11 cellular contexts compared by ENCODE assay signal in genomic region chr14:39912192-39913100, GRCh38.
DNase-seq lines count a peak whose midpoint lies in the region; ATAC-seq and TF ChIP-seq lines count a peak whose summit lies in the region.
"Had no signal": no experiment of that assay in that cellular context is flagged by ENCODE, and none has a peak within 500 bp of the region (broad histone marks: within the 10 kb centered on the region; RNA-seq: fewer than 3 reads in every experiment).

No MANE protein-coding gene starts in this region.

- H3K36me3 Mint-ChIP-seq in activated T-helper 1 cell treated with anti-CD3 and anti-CD28 coated beads, Interleukin-12 subunit alpha, Interleukin-12 subunit beta, Interleukin-2, Interleukin-4 antibody, amounts not matched to agents 30 ng/mL and 10 ng/mL and 1 ng/mL, durations not matched to agents 14 hours and 24 hours and 36 hours (ENCODE audit: low read depth): no peaks in the 10 kb centered on the region

- H3K27me3 Mint-ChIP-seq in activated T-helper 1 cell treated with anti-CD3 and anti-CD28 coated beads, Interleukin-12 subunit alpha, Interleukin-12 subunit beta, Interleukin-2, Interleukin-4 antibody, amounts not matched to agents 30 ng/mL and 10 ng/mL and 1 ng/mL, durations not matched to agents 14 hours and 24 hours and 36 hours (ENCODE audit: insufficient read depth): no peaks in the 10 kb centered on the region

- no peak overlapping the region for H3K4me3 Mint-ChIP-seq in activated T-helper 1 cell treated with anti-CD3 and anti-CD28 coated beads, Interleukin-12 subunit alpha, Interleukin-12 subunit beta, Interleukin-2, Interleukin-4 antibody, amounts not matched to agents 30 ng/mL and 10 ng/mL and 1 ng/mL, durations not matched to agents 14 hours and 24 hours and 36 hours

- H3K4me3 ChIP-seq in OCI-LY3 (ENCODE audit: low read length): peak overlapping the region; percentile 59

- no peak for DNase-seq in activated T-helper 1 cell treated with anti-CD3 and anti-CD28 coated beads, Interleukin-12 subunit alpha, Interleukin-12 subunit beta, Interleukin-2, Interleukin-4 antibody, amounts not matched to agents 30 ng/mL and 10 ng/mL and 1 ng/mL, durations not matched to agents 14 hours and 24 hours and 36 hours (ENCODE audit: low spot score)
- DNase-seq in cerebellum (ENCODE audit: low spot score): no peak
- DNase-seq in KG1 (lab: John Stamatoyannopoulos, UW): no peak
- DNase-seq: SHP77; stimulated activated naive CD4-positive, alpha-beta T cell treated with Interleukin-2 at 50 U/mL for 16 hours had no signal

- H3K27ac ChIP-seq in OCI-LY3 (ENCODE audit: low read length): peak overlapping the region; percentile 86
- H3K27ac ChIP-seq: KMS-11 had no signal

- no peaks in the 10 kb centered on the region for H3K4me1 Mint-ChIP-seq in activated T-helper 1 cell treated with anti-CD3 and anti-CD28 coated beads, Interleukin-12 subunit alpha, Interleukin-12 subunit beta, Interleukin-2, Interleukin-4 antibody, amounts not matched to agents 30 ng/mL and 10 ng/mL and 1 ng/mL, durations not matched to agents 14 hours and 24 hours and 36 hours (ENCODE audit: low read depth)

- H3K9me3 Mint-ChIP-seq in activated T-helper 1 cell treated with anti-CD3 and anti-CD28 coated beads, Interleukin-12 subunit alpha, Interleukin-12 subunit beta, Interleukin-2, Interleukin-4 antibody, amounts not matched to agents 30 ng/mL and 10 ng/mL and 1 ng/mL, durations not matched to agents 14 hours and 24 hours and 36 hours: no peaks in the 10 kb centered on the region

- no peaks in the 10 kb centered on the region for H3K27me3 ChIP-seq in OCI-LY3 (ENCODE audit: low read depth, low read length)

- intact Hi-C loops in activated T-helper 1 cell treated with anti-CD3 and anti-CD28 coated beads, Interleukin-12 subunit alpha, Interleukin-12 subunit beta, Interleukin-2, Interleukin-4 antibody, amounts not matched to agents 30 ng/mL and 10 ng/mL and 1 ng/mL, durations not matched to agents 14 hours and 24 hours and 36 hours (cut with micrococcal nuclease): no loop called here

- no peak overlapping the region for H3K27ac Mint-ChIP-seq in activated T-helper 1 cell treated with anti-CD3 and anti-CD28 coated beads, Interleukin-12 subunit alpha, Interleukin-12 subunit beta, Interleukin-2, Interleukin-4 antibody, amounts not matched to agents 30 ng/mL and 10 ng/mL and 1 ng/mL, durations not matched to agents 14 hours and 24 hours and 36 hours

- H3K79me2 ChIP-seq in OCI-LY3 (ENCODE audit: low read length): no peaks in the 10 kb centered on the region

- peak overlapping the region; percentile 90 for H3K4me2 ChIP-seq in OCI-LY3 (ENCODE audit: low read length)
- H3K4me2 ChIP-seq: KMS-11 had no signal

- peak overlapping the region; percentile 58 for H3K9ac ChIP-seq in OCI-LY3 (ENCODE audit: low read length)
- H3K9ac ChIP-seq: KMS-11 had no signal

- no peaks in the 10 kb centered on the region for H3K36me3 ChIP-seq in OCI-LY3 (replicated peaks; ENCODE audit: low read depth, low read length)

- H2AFZ ChIP-seq in OCI-LY3 (ENCODE audit: low read depth, low read length): peak overlapping the region; percentile 39; the same call in 1 of the 2 replicates

- ATAC-seq in GM18519 (IDR thresholded peaks at IDR 0.05; ENCODE audit: low FRiP score, unreplicated experiment) (peak; percentile 94), GM19468 (IDR thresholded peaks at IDR 0.05; ENCODE audit: extremely low read depth, unreplicated experiment) (peak; percentile 97), HG02973 (IDR thresholded peaks at IDR 0.05; ENCODE audit: unreplicated experiment) (peak; percentile 84), esophagus mucosa (no peak)

- TF ChIP-seq CTCF in OCI-LY3 (IDR thresholded peaks at IDR 0.05; ENCODE audit: low read depth, low read length): no peak

- H3K4me1 ChIP-seq in OCI-LY3 (ENCODE audit: low read length): peaks cover 48% of the 10 kb centered on the region

- H3K9me3 ChIP-seq in OCI-LY3 (ENCODE audit: insufficient read depth, low read length): no peaks in the 10 kb centered on the region

- no peaks in the 10 kb centered on the region for H4K20me1 ChIP-seq in OCI-LY3 (ENCODE audit: insufficient read depth, low read length)
